Comparison of ENCODE assay signal across 1 cellular context in the genomic region with DNA sequence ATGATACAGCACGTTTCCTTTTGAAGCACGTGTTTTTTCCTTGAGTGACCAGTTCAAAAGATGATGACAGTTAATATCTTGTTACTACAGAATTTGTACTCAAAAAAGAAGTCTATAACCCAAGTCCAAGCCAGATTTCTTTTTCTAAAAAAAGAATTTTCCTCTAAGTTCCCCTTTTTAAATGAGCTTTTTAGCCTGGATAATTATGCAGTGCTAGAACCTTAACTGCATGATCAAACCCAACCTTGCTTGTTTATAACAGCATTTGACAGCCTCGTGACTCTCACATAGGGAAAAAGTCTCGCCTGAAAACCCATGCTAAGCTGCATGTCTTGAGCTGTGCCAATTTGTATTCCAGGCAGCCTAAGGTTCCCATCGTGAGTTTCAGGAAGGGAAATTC.
TF ChIP-seq lines count a peak whose summit lies in the region.

No MANE protein-coding gene starts in this region.

TF ChIP-seq in K562, 482 proteins besides CTCF, POLR2A, EP300 and RAD21 (continued from another document):
- TF ChIP-seq MGA (IDR thresholded peaks at IDR 0.05) (peak; percentile 61), MAFG (tag; conservative IDR thresholded peaks at IDR 0.05) (peak; percentile 45; the same call in 1 of the 2 replicates), C11orf30 (IDR thresholded peaks at IDR 0.05; ENCODE audit: low read depth) (peak; percentile 40; the same call in 1 of the 2 replicates)
